ENCODE assay signal across 11 cellular contexts in the genomic region with DNA sequence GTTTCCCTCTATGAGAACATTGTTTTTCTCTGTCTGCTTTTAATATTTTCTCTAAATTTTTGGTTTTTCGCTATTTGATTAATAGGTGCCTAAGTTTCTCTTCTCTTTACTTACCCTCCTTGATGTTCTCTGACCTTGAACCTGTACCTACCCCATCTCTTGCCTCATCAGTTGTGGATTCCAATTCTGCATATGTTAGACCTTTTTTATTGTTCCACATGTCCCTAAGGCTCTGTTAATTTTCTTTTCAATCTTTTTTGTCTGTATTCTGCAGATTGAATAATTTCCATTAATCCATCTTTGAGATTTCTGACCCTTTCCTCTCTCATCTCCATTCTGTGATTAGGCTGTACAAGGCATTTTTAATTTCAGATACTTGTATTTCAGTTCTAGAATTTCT.
"Had no signal": no experiment of that assay in that cellular context is flagged by ENCODE, and none has a peak within 500 bp of the region (broad histone marks: within the 10 kb centered on the region; RNA-seq: fewer than 3 reads in every experiment).

No MANE protein-coding gene starts in this region.

- ATAC-seq: GM23338, HCT116 had no signal

- H3K4me1 ChIP-seq: HAP-1 had no signal

- H3K4me3 Mint-ChIP-seq: GM23338, H9, HFFc6 had no signal

- H2AFZ ChIP-seq: GM23248, GM23338 had no signal

- FAIRE-seq: H1, H54 had no signal

- H3K9ac ChIP-seq: GM23248 had no signal

- H3K4me3 ChIP-seq: GM23248, GM23338, HAP-1 had no signal

- DNase-seq: GM23248, GOT3, H7, H9, HCEC 1CT, HFFc6 had no signal

- H3K27ac ChIP-seq: GM23248 had no signal

- H3K9me3 Mint-ChIP-seq: GM23338 had no signal

- H3K27ac Mint-ChIP-seq: GM23338, HFFc6 had no signal

- H3K9me3 ChIP-seq: HAP-1 had no signal

- H3K4me2 ChIP-seq: GM23338 had no signal
